Comparison of ENCODE assay signal across 24 cellular contexts in the genomic region with DNA sequence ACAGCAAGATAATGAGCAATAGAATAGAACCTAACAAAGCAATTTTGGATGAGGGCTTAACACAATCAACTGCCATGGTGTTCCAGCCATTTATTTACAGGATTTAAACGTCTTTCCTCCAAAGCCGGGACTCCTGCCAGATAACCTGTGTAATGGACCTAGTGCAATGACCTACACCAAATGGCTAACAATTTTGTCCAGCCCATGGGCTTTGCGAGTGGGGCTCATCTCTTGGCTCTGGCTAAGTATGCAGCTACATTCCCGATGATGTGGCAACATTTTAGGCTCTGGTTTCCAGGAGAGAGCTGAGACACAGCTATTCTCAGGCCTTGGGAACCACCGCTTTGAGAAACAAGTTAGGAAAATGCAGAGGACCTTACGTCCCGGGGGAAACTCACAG.
DNase-seq lines count a peak whose midpoint lies in the region; ATAC-seq and TF ChIP-seq lines count a peak whose summit lies in the region.
"Had no signal": no experiment of that assay in that cellular context is flagged by ENCODE, and none has a peak within 500 bp of the region (broad histone marks: within the 10 kb centered on the region; RNA-seq: fewer than 3 reads in every experiment).

No MANE protein-coding gene starts in this region.

- no peaks in the 10 kb centered on the region for H4K20me1 ChIP-seq in SK-N-SH (ENCODE audit: insufficient read depth)

- H3K4me3 Mint-ChIP-seq in Calu3 (ENCODE audit: low read depth, unreplicated experiment) = no peak overlapping the region
- H3K4me3 Mint-ChIP-seq: B cell; CD8-positive, alpha-beta memory T cell; GM23338; H9; HFFc6 had no signal

- H3K36me3 ChIP-seq in right lobe of liver (no peaks in the 10 kb centered on the region), suprapubic skin (no peaks in the 10 kb centered on the region), SK-N-SH (replicated peaks in 1 of 2; ENCODE audit: control insufficient read depth in 1 of 2, insufficient read depth in 2 of 2, low read length in 1 of 2) (no peaks in the 10 kb centered on the region)
- H3K36me3 ChIP-seq: SJSA1 had no signal

- H3K27me3 ChIP-seq in right lobe of liver (no peaks in the 10 kb centered on the region), suprapubic skin (no peaks in the 10 kb centered on the region), SK-N-SH (ENCODE audit: insufficient read depth) (no peaks in the 10 kb centered on the region)
- H3K27me3 ChIP-seq: SJSA1 had no signal

- H3K36me3 Mint-ChIP-seq in Calu3 (ENCODE audit: insufficient read depth, unreplicated experiment) = no peaks in the 10 kb centered on the region
- H3K36me3 Mint-ChIP-seq: CD8-positive, alpha-beta memory T cell had no signal

- TF ChIP-seq CTCF in right lobe of liver (IDR thresholded peaks at IDR 0.05) (no peak), suprapubic skin (IDR thresholded peaks at IDR 0.05) (no peak), SK-N-SH (IDR thresholded peaks at IDR 0.05) (no peak), Calu3 (IDR thresholded peaks at IDR 0.05; ENCODE audit: unreplicated experiment) (no peak)

- POLR2A ChIA-PET in SK-N-SH (lab: Yijun Ruan, JAX) = no interaction called here

- 38% methylated on average over 5 of the region's 7 CpGs for whole genome bisulfite sequencing in right lobe of liver (ENCODE audit: insufficient coverage, low coverage, low lambda C conversion rate, missing lambda C conversion rate)
- WGBS in suprapubic skin = 66% methylated on average over 7 of the region's 7 CpGs
- WGBS in SK-N-SH (ENCODE audit: low lambda C conversion rate) = 30% methylated on average over 7 of the region's 7 CpGs

- TF ChIP-seq POLR2A in right lobe of liver (IDR thresholded peaks at IDR 0.05) (no peak), suprapubic skin (IDR thresholded peaks at IDR 0.05) (no peak)

- TF ChIP-seq RAD21 in SK-N-SH (IDR thresholded peaks at IDR 0.05; ENCODE audit: low read length) = no peak

- TF ChIP-seq EP300 in suprapubic skin (IDR thresholded peaks at IDR 0.05) (no peak), SK-N-SH (IDR thresholded peaks at IDR 0.05; ENCODE audit: borderline replicate concordance in 1 of 2, low read depth in 1 of 2, low read length in 1 of 2) (no peak)

- no peak overlapping the region for H3K27ac Mint-ChIP-seq in Calu3 (ENCODE audit: unreplicated experiment)
- H3K27ac Mint-ChIP-seq: B cell; CD8-positive, alpha-beta memory T cell; GM23338; H9; HFFc6 had no signal

- H3K79me2 ChIP-seq in SK-N-SH (ENCODE audit: insufficient read depth) = no peaks in the 10 kb centered on the region

- no peak overlapping the region for H3K9ac ChIP-seq in SK-N-SH

- H3F3A ChIP-seq in SK-N-SH (replicated peaks; ENCODE audit: insufficient read depth) = no peaks in the 10 kb centered on the region

- H3K4me3 ChIP-seq in right lobe of liver (no peak overlapping the region), suprapubic skin (no peak overlapping the region), SK-N-SH (ENCODE audit: low read depth in 2 of 2, low read length in 1 of 2) (no peak overlapping the region)
- H3K4me3 ChIP-seq: GM23338, SJSA1 had no signal

- intact Hi-C loops in right lobe of liver (cut with DNase I) = no loop called here
- intact Hi-C loops in Calu3 (cut with micrococcal nuclease; ENCODE audit: unreplicated experiment) = no loop called here

- peaks cover 8% of the 10 kb centered on the region for H3K4me1 Mint-ChIP-seq in Calu3 (ENCODE audit: low read depth, unreplicated experiment)
- H3K4me1 Mint-ChIP-seq: B cell; CD8-positive, alpha-beta memory T cell; GM23338; H9 had no signal

- H3K4me2 ChIP-seq in SK-N-SH = no peak overlapping the region
- H3K4me2 ChIP-seq: GM23338 had no signal

- BruUV-seq in Calu3 (replicated peaks; lab: Mats Ljungman, UMichigan) = no TSS peak

- no peaks in the 10 kb centered on the region for H3K9me3 ChIP-seq in right lobe of liver
- H3K9me3 ChIP-seq in suprapubic skin = no peaks in the 10 kb centered on the region
- H3K9me3 ChIP-seq in SK-N-SH = no peaks in the 10 kb centered on the region
- H3K9me3 ChIP-seq: SJSA1 had no signal

- H3K27ac ChIP-seq in right lobe of liver (peak overlapping the region; percentile 24 to 71 (median 57)), suprapubic skin (no peak overlapping the region), SK-N-SH (ENCODE audit: low read depth in 2 of 2, low read length in 1 of 2) (no peak overlapping the region)
- H3K27ac ChIP-seq: 22Rv1, C4-2B, SJSA1 had no signal

- H3K4me1 ChIP-seq in right lobe of liver (peaks cover 0 to 7% (median 2%) of the 10 kb centered on the region in 4 donors), suprapubic skin (no peaks in the 10 kb centered on the region), SK-N-SH (ENCODE audit: control insufficient read depth in 1 of 2, insufficient read depth in 2 of 2, low read depth in 1 of 2, low read length in 1 of 2) (no peaks in the 10 kb centered on the region)
- H3K4me1 ChIP-seq: SJSA1 had no signal

- H3K9me3 Mint-ChIP-seq in Calu3 (ENCODE audit: low read depth, unreplicated experiment) = no peaks in the 10 kb centered on the region
- H3K9me3 Mint-ChIP-seq: GM23338, HFFc6 had no signal

- ATAC-seq in right lobe of liver = peak; percentile 88 to 92 (median 90)
- ATAC-seq in HG03135 (IDR thresholded peaks at IDR 0.05; ENCODE audit: unreplicated experiment) = no peak
- ATAC-seq: GM23338 had no signal

- peak; percentile 45 for DNase-seq in NCI-H748 (lab: John Stamatoyannopoulos, UW; ENCODE audit: unreplicated experiment)
- DNase-seq in NCI-H748 treated with DMSO at 0.1 percent for 48 hours (lab: John Stamatoyannopoulos, UW) = no peak
- peak; percentile 63 for DNase-seq in cerebellar cortex (ENCODE audit: low spot score)
- peak; percentile 57 to 85 (median 64) for DNase-seq in right lobe of liver
- DNase-seq in suprapubic skin (ENCODE audit: low spot score in 2 of 2) = no peak
- DNase-seq in SK-N-SH = no peak
- DNase-seq in Calu3 = no peak
- DNase-seq: CD8-positive, alpha-beta memory T cell; H9; HFFc6; IMR-90; KG1; MM.1S; NCI-H2029 treated with DMSO at 0.1 percent for 48 hours; NCI-H446 treated with DMSO at 0.1 percent for 48 hours; NCI-H526 treated with DMSO at 0.1 percent for 48 hours; NK-92 treated with Interleukin-12 subunit alpha and Interleukin-12 subunit beta, amount 100 ng/mL, for 24 hours; Right ventricle myocardium superior had no signal

- H2AFZ ChIP-seq in SK-N-SH (ENCODE audit: low read depth) = no peak overlapping the region
- H2AFZ ChIP-seq: GM23338 had no signal

- no peaks in the 10 kb centered on the region for H3K27me3 Mint-ChIP-seq in Calu3 (ENCODE audit: unreplicated experiment)
- H3K27me3 Mint-ChIP-seq: B cell; CD8-positive, alpha-beta memory T cell had no signal

- no peaks in the 10 kb centered on the region for H3K9me2 ChIP-seq in SK-N-SH

- CTCF ChIA-PET in SK-N-SH (lab: Yijun Ruan, JAX) = interaction anchor here (0.7 kb wide), 1 partner anchor 17 kb away, joined by 3 read pairs; no protein-coding TSS in a partner anchor
- CTCF ChIA-PET in Calu3 (lab: Charles Lee) = no interaction called here

TF ChIP-seq in SK-N-SH, 30 proteins besides CTCF, POLR2A, EP300 and RAD21:
- TF ChIP-seq SIN3A (IDR thresholded peaks at IDR 0.05; ENCODE audit: borderline replicate concordance, low read depth, low read length) (no peak), MXI1 (IDR thresholded peaks at IDR 0.05; ENCODE audit: low read depth, low read length) (no peak), GATA2 (CRISPR knock-in tag; IDR thresholded peaks at IDR 0.05) (no peak), JUND (IDR thresholded peaks at IDR 0.05) (no peak), EZH2phosphoT487 (IDR thresholded peaks at IDR 0.05; ENCODE audit: borderline replicate concordance, low read depth) (no peak)
- TF ChIP-seq, protein P1, sequence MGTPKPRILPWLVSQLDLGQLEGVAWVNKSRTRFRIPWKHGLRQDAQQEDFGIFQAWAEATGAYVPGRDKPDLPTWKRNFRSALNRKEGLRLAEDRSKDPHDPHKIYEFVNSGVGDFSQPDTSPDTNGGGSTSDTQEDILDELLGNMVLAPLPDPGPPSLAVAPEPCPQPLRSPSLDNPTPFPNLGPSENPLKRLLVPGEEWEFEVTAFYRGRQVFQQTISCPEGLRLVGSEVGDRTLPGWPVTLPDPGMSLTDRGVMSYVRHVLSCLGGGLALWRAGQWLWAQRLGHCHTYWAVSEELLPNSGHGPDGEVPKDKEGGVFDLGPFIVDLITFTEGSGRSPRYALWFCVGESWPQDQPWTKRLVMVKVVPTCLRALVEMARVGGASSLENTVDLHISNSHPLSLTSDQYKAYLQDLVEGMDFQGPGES (IDR thresholded peaks at IDR 0.05; ENCODE audit: low read depth, low read length) = no peak
TF ChIP-seq in SK-N-SH: peak in this region for 0.

Comparison
In these comparisons a context has a peak if more than half of its experiments do, and no peak if none do; other contexts are left out.
1. DNase-seq: peak in NCI-H748 (single experiment), cerebellar cortex (single experiment) and right lobe of liver (3 of 3); none in NCI-H748 treated with DMSO at 0.1 percent for 48 hours (single experiment), suprapubic skin (0 of 2), SK-N-SH (single experiment) and Calu3 (single experiment).
2. H3K27ac ChIP-seq: peak in right lobe of liver (3 of 3); none in suprapubic skin (single experiment) and SK-N-SH (0 of 2).